8 cellular contexts compared by ENCODE assay signal in the genomic region with DNA sequence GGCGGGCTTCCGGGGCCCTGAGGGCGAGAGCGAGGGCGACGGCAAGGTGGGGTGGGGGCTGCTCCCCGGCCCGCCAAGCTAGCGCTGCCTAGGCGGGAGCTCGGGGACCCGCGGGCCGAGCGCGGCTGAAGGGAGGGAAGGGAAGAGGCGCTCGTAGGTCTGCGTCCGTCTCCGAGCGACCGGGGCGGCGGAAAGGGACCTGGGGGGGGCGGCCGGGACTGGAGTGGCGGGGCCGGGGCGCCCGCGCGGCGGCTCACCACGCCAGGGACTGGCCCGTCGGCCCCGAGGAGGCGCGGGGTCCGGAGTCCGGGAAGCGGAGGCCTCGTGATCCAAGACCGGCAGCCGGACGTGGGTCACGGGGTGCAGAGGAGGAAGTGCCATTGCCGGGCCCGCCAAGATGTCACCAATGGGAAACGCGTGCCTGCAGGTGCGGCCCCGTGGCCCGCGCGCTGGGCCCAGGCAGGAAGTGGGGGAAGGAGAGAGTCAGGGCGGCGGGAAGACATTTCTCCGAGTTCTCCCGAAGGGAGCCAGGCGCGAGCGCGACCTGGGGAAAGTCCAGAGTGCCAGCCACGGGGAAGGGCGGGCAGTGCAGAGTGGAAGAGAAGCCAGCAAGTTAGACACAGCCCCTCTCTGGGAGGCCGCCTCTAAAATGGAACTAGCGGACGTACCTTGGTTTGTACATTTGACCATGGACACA. TPM values are rescaled to one million over a fixed set of nuclear protein-coding genes. Genes with fewer than 3 reads are reported as not detected.
A peak's percentile ranks its signal among the peaks of the same experiment; 100 is the strongest.
DNase-seq lines count a peak whose midpoint lies in the region; ATAC-seq and TF ChIP-seq lines count a peak whose summit lies in the region.

No MANE protein-coding gene starts in this region.

- TF ChIP-seq CTCF in CD8-positive, alpha-beta T cell (IDR thresholded peaks at IDR 0.05) = no peak
- TF ChIP-seq CTCF in OCI-LY1 (IDR thresholded peaks at IDR 0.05; ENCODE audit: low read length) = no peak

- H3K27ac ChIP-seq in CD8-positive, alpha-beta T cell (ENCODE audit: low read depth, low read length) = peak overlapping the region; percentile 66
- peak overlapping the region; percentile 80 for H3K27ac ChIP-seq in OCI-LY1 (ENCODE audit: low read depth, low read length, poor library complexity, severe bottlenecking)
- peak overlapping the region; percentile 98 to 100 for H3K27ac ChIP-seq in esophagus (ENCODE audit: low read depth in 2 of 2, low read length in 1 of 2)

- POLR2A ChIA-PET in CD8-positive, alpha-beta T cell (lab: Charles Lee) = interaction anchor here (0.8 to 2.9 kb wide), 9 partner anchors 9 to 61 kb away, joined by 3 to 15 read pairs (median 6); partner anchors contain the start of gene HNRNPF

- peak; percentile 51 for ATAC-seq in CD8-positive, alpha-beta T cell
- ATAC-seq in GM19455 (IDR thresholded peaks at IDR 0.05; ENCODE audit: unreplicated experiment) (peak; percentile 84), HG03565 (IDR thresholded peaks at IDR 0.05; ENCODE audit: unreplicated experiment) (peak; percentile 76)
- ATAC-seq in stimulated activated effector memory CD8-positive, alpha-beta T cell treated with anti-CD3 and anti-CD28 coated beads, Interleukin-12 subunit alpha, Interleukin-12 subunit beta, amount 100 ng/mL, for 72 hours = peak; percentile 80

- H4K20me1 ChIP-seq in OCI-LY1 (ENCODE audit: insufficient read depth, low read length) = 0 out of 2 replicates have a peak, but pooled peaks cover 7% of the 10 kb centered on the region

- WGBS in esophagus, 2 donors = 0% methylated on average over 54 to 70 of the region's 70 CpGs

- peak overlapping the region; percentile 71 for H3K4me3 ChIP-seq in CD8-positive, alpha-beta T cell (ENCODE audit: low read depth, low read length)
- peak overlapping the region; percentile 82 for H3K4me3 ChIP-seq in OCI-LY1 (ENCODE audit: low read depth, low read length, poor library complexity, severe bottlenecking)
- peak overlapping the region; percentile 75 to 81 for H3K4me3 ChIP-seq in esophagus (ENCODE audit: low read depth in 1 of 2, low read length in 2 of 2)
- peak overlapping the region; percentile 15 for H3K4me3 ChIP-seq in mucosa of stomach (ENCODE audit: low read length)

- peak overlapping the region; percentile 93 for H3K27ac Mint-ChIP-seq in CD8-positive, alpha-beta T cell
- H3K27ac Mint-ChIP-seq in activated T-cell treated with anti-CD3 and anti-CD28 coated beads, Interleukin-2, amount 50 U/mL, for 24 hours = peak overlapping the region; percentile 96
- peak overlapping the region; percentile 99 for H3K27ac Mint-ChIP-seq in stimulated activated effector memory CD8-positive, alpha-beta T cell treated with anti-CD3 and anti-CD28 coated beads, Interleukin-12 subunit alpha, Interleukin-12 subunit beta, amount 100 ng/mL, for 72 hours

- CTCF ChIA-PET in CD8-positive, alpha-beta T cell (lab: Charles Lee) = interaction anchor here (1.0 to 2.3 kb wide), 4 partner anchors 10 to 104 kb away, joined by 3 to 6 read pairs (median 6); no protein-coding TSS in a partner anchor

- no peaks in the 10 kb centered on the region for H3K27me3 Mint-ChIP-seq in CD8-positive, alpha-beta T cell (ENCODE audit: low read depth)
- no peaks in the 10 kb centered on the region for H3K27me3 Mint-ChIP-seq in activated T-cell treated with anti-CD3 and anti-CD28 coated beads, Interleukin-2, amount 50 U/mL, for 24 hours

- H2AFZ ChIP-seq in OCI-LY1 (ENCODE audit: low read length) = no peak overlapping the region

- peak overlapping the region; percentile 94 for H3K4me3 Mint-ChIP-seq in CD8-positive, alpha-beta T cell
- peak overlapping the region; percentile 99 for H3K4me3 Mint-ChIP-seq in activated T-cell treated with anti-CD3 and anti-CD28 coated beads, Interleukin-2, amount 50 U/mL, for 24 hours
- peak overlapping the region; percentile 96 for H3K4me3 Mint-ChIP-seq in stimulated activated effector memory CD8-positive, alpha-beta T cell treated with anti-CD3 and anti-CD28 coated beads, Interleukin-12 subunit alpha, Interleukin-12 subunit beta, amount 100 ng/mL, for 72 hours

- no peaks in the 10 kb centered on the region for H3K27me3 ChIP-seq in CD8-positive, alpha-beta T cell (ENCODE audit: insufficient read depth, low read length)
- no peaks in the 10 kb centered on the region for H3K27me3 ChIP-seq in OCI-LY1 (ENCODE audit: insufficient read depth, low read length)
- no peaks in the 10 kb centered on the region for H3K27me3 ChIP-seq in esophagus (ENCODE audit: control insufficient read depth in 1 of 2, insufficient read depth in 2 of 2, low read length in 2 of 2)
- no peaks in the 10 kb centered on the region for H3K27me3 ChIP-seq in mucosa of stomach (ENCODE audit: control insufficient read depth, insufficient read depth, low read length)

- intact Hi-C loops in CD8-positive, alpha-beta T cell (cut with DNase I, micrococcal nuclease) = loop anchor here (1.0 to 2.0 kb wide), 5 partner anchors 10 to 258 kb away; partner anchors contain the start of genes ZNF487 (in 2 of the 2) and CSGALNACT2 (in 1 of the 2)

- H3K36me3 Mint-ChIP-seq in CD8-positive, alpha-beta T cell = peaks cover 57% of the 10 kb centered on the region
- peaks cover 95% of the 10 kb centered on the region for H3K36me3 Mint-ChIP-seq in activated T-cell treated with anti-CD3 and anti-CD28 coated beads, Interleukin-2, amount 50 U/mL, for 24 hours (ENCODE audit: low read depth)
- H3K36me3 Mint-ChIP-seq in stimulated activated effector memory CD8-positive, alpha-beta T cell treated with anti-CD3 and anti-CD28 coated beads, Interleukin-12 subunit alpha, Interleukin-12 subunit beta, amount 100 ng/mL, for 72 hours = peaks cover 100% of the 10 kb centered on the region

- H3K4me1 Mint-ChIP-seq in CD8-positive, alpha-beta T cell (ENCODE audit: low read depth) = peaks cover 80% of the 10 kb centered on the region
- H3K4me1 Mint-ChIP-seq in activated T-cell treated with anti-CD3 and anti-CD28 coated beads, Interleukin-2, amount 50 U/mL, for 24 hours (ENCODE audit: low read depth) = peaks cover 74% of the 10 kb centered on the region
- peaks cover 74% of the 10 kb centered on the region for H3K4me1 Mint-ChIP-seq in stimulated activated effector memory CD8-positive, alpha-beta T cell treated with anti-CD3 and anti-CD28 coated beads, Interleukin-12 subunit alpha, Interleukin-12 subunit beta, amount 100 ng/mL, for 72 hours

- peaks cover 71% of the 10 kb centered on the region for H3K4me1 ChIP-seq in CD8-positive, alpha-beta T cell (ENCODE audit: insufficient read depth, low read length)
- peaks cover 67% of the 10 kb centered on the region for H3K4me1 ChIP-seq in OCI-LY1 (ENCODE audit: insufficient read depth, low read length, severe bottlenecking)
- H3K4me1 ChIP-seq in esophagus (ENCODE audit: control insufficient read depth in 2 of 2, insufficient read depth in 2 of 2, low read length in 1 of 2) = peaks cover 2 to 16% of the 10 kb centered on the region in 2 donors
- peaks cover 51% of the 10 kb centered on the region for H3K4me1 ChIP-seq in mucosa of stomach (ENCODE audit: control insufficient read depth, insufficient read depth, low read length)

- H3K9me3 Mint-ChIP-seq in CD8-positive, alpha-beta T cell = no peaks in the 10 kb centered on the region
- H3K9me3 Mint-ChIP-seq in activated T-cell treated with anti-CD3 and anti-CD28 coated beads, Interleukin-2, amount 50 U/mL, for 24 hours = no peaks in the 10 kb centered on the region
- no peaks in the 10 kb centered on the region for H3K9me3 Mint-ChIP-seq in stimulated activated effector memory CD8-positive, alpha-beta T cell treated with anti-CD3 and anti-CD28 coated beads, Interleukin-12 subunit alpha, Interleukin-12 subunit beta, amount 100 ng/mL, for 72 hours

- H3K9me2 ChIP-seq in OCI-LY1 (ENCODE audit: low read depth, low read length) = no peaks in the 10 kb centered on the region

- no peaks in the 10 kb centered on the region; the same call in 1 of the 2 replicates for H3F3A ChIP-seq in OCI-LY1 (ENCODE audit: insufficient read depth, low read length)

- peak overlapping the region; percentile 71 for H3K4me2 ChIP-seq in OCI-LY1 (ENCODE audit: low read length)

- peak; percentile 44 to 83 (median 66) for DNase-seq in CD8-positive, alpha-beta T cell
- DNase-seq in activated T-cell treated with anti-CD3 and anti-CD28 coated beads, Interleukin-2, amount 50 U/mL, for 24 hours = peak; percentile 87
- peak; percentile 73 to 94 for DNase-seq in stimulated activated effector memory CD8-positive, alpha-beta T cell treated with anti-CD3 and anti-CD28 coated beads, Interleukin-12 subunit alpha, Interleukin-12 subunit beta, amount 100 ng/mL, for 72 hours (ENCODE audit: low spot score in 2 of 2)

- H3K79me2 ChIP-seq in OCI-LY1 (ENCODE audit: insufficient read depth, low read length) = peaks cover 79% of the 10 kb centered on the region

- H3K9ac ChIP-seq in OCI-LY1 (ENCODE audit: low read length) (peak overlapping the region; percentile 84), mucosa of stomach (ENCODE audit: low read length) (peak overlapping the region; percentile 71)

- peaks cover 6% of the 10 kb centered on the region for H3K36me3 ChIP-seq in CD8-positive, alpha-beta T cell (ENCODE audit: insufficient read depth, low read length)
- H3K36me3 ChIP-seq in OCI-LY1 (ENCODE audit: insufficient read depth, low read length) = peaks cover 79% of the 10 kb centered on the region
- H3K36me3 ChIP-seq in esophagus (ENCODE audit: control insufficient read depth in 2 of 2, insufficient read depth in 2 of 2, low read length in 1 of 2) = peaks cover 8 to 10% of the 10 kb centered on the region in 2 donors
- H3K36me3 ChIP-seq in mucosa of stomach (ENCODE audit: control insufficient read depth, insufficient read depth, low read length) = peaks cover 6% of the 10 kb centered on the region

- H3K9me3 ChIP-seq in CD8-positive, alpha-beta T cell (ENCODE audit: low read length) = no peaks in the 10 kb centered on the region
- H3K9me3 ChIP-seq in OCI-LY1 (ENCODE audit: low read length) = no peaks in the 10 kb centered on the region
- H3K9me3 ChIP-seq in esophagus (ENCODE audit: control insufficient read depth in 2 of 2, insufficient read depth in 1 of 2, low read depth in 1 of 2, low read length in 1 of 2) = no peaks in the 10 kb centered on the region
- no peaks in the 10 kb centered on the region for H3K9me3 ChIP-seq in mucosa of stomach (ENCODE audit: control insufficient read depth, low read length)

RNA-seq across cellular contexts. Expression of gene HNRNPF, which starts 11.9 kb away (rescaled TPM):
- total RNA-seq in CD8-positive, alpha-beta T cell = 10 to 100 TPM; 83.4 to 86.9 TPM
- polyA plus RNA-seq in esophagus = 100 to 1,000 TPM in 1 of 2 donors, 10 to 100 TPM in 1; 59.1 to 128 TPM

RNA-seq across cellular contexts. Expression of gene FXYD4, which starts 25.6 kb away (rescaled TPM):
- not detected for total RNA-seq in CD8-positive, alpha-beta T cell
- polyA plus RNA-seq in esophagus = not detected

RNA-seq across cellular contexts. Expression of gene ZNF487, which starts 39.8 kb away (rescaled TPM):
- total RNA-seq in CD8-positive, alpha-beta T cell = 1 to 10 TPM; 7.3 to 8.9 TPM
- 1 to 10 TPM; 2.7 to 3.7 TPM for polyA plus RNA-seq in esophagus

Comparison
In these comparisons a context has a peak if more than half of its experiments do, and no peak if none do; other contexts are left out.
1. Peak in every context shown above with its lines: DNase-seq, ATAC-seq, H3K4me3 ChIP-seq and H3K27ac ChIP-seq.
2. H3K4me3 ChIP-seq: peak in every context shown above with its lines; median percentile 82 in OCI-LY1; 78 in esophagus; 71 in CD8-positive, alpha-beta T cell; 15 in mucosa of stomach.